8 cellular contexts compared by ENCODE assay signal in the genomic region with DNA sequence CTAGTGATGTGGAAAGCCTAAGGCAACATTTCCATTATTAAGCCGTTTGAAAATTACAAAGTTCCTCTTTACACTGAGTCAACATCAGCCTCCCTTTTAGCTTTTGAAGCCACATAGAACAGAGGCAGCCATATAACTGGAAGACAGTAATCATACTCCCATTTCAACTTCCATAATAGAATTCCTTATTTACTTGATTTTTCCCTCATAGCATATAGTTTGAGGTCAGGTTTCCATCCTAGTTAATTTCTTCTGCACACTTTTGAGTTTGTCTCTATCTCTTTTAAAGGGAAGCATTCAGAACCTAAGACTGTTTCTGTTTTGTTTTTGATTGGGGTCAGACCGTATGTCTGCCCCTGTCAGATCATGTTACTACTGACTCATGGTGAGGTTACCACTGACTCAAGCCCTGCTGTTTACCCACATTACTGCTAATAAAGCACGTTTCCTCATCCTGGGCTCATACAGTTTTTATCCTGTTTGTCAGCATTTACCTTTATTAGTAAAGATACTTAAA.
A peak's percentile ranks its signal among the peaks of the same experiment; 100 is the strongest.
DNase-seq lines count a peak whose midpoint lies in the region; ATAC-seq, FAIRE-seq and TF ChIP-seq lines count a peak whose summit lies in the region.

No MANE protein-coding gene starts in this region.

- dilution Hi-C loops in keratinocyte (cut with MboI; ENCODE audit: extremely low pct_ligation_motif_present, low sequenced_read_pairs): no loop called here

- H2AFZ ChIP-seq in keratinocyte (ENCODE audit: control insufficient read depth, low read length): no peak overlapping the region

- H3K27me3 ChIP-seq in AG04450 (ENCODE audit: control insufficient read depth, insufficient read depth, low read length) (no peaks in the 10 kb centered on the region), HL-60 (ENCODE audit: insufficient read depth, poor library complexity, severe bottlenecking) (no peaks in the 10 kb centered on the region), keratinocyte (ENCODE audit: control insufficient read depth, extremely low read depth, insufficient read depth, low read length) (no peaks in the 10 kb centered on the region)

- H3K9me1 ChIP-seq in keratinocyte (ENCODE audit: control insufficient read depth, extremely low read depth, insufficient read depth, low read length): no peaks in the 10 kb centered on the region

- peak overlapping the region; percentile 59 for H3K9ac ChIP-seq in keratinocyte (ENCODE audit: control insufficient read depth, extremely low read depth, insufficient read depth, low read length)

- H3K4me2 ChIP-seq in keratinocyte (ENCODE audit: control insufficient read depth, extremely low read depth, insufficient read depth, low read depth, low read length): peak overlapping the region; percentile 88

- H3K9me3 ChIP-seq in AG04450 (ENCODE audit: control insufficient read depth, insufficient read depth, low read length) (peaks cover 3% of the 10 kb centered on the region; the same call in 1 of the 2 replicates), keratinocyte (ENCODE audit: control insufficient read depth, low read depth, low read length) (peaks cover 2% of the 10 kb centered on the region)

- no peaks in the 10 kb centered on the region for H4K20me1 ChIP-seq in keratinocyte (ENCODE audit: control insufficient read depth, extremely low read depth, insufficient read depth, low read length)

- no peaks in the 10 kb centered on the region for H3K79me2 ChIP-seq in keratinocyte (ENCODE audit: control insufficient read depth, insufficient read depth, low read length)

- ATAC-seq in GM18861 (IDR thresholded peaks at IDR 0.05; ENCODE audit: unreplicated experiment): peak; percentile 53

- POLR2A ChIA-PET in AG04450 (lab: Yijun Ruan, JAX): interaction anchor here (1.2 kb wide), 1 partner anchor 233 kb away, joined by 3 read pairs; no protein-coding TSS in a partner anchor

- DNase-seq in AG04450 (ENCODE audit: low read depth, low spot score) (peak; percentile 83), HL-60 (ENCODE audit: low read depth in 1 of 2, low spot score in 1 of 2) (peak in 1 of 2 experiments; percentile 29), T1000 (lab: John Stamatoyannopoulos, UW) (peak; percentile 34), keratinocyte (ENCODE audit: low read depth, low spot score) (no peak), NCI-H345 (lab: John Stamatoyannopoulos, UW) (no peak), cerebellar nuclear complex (lab: John Stamatoyannopoulos, UW) (no peak), NCI-H128 (lab: John Stamatoyannopoulos, UW; ENCODE audit: unreplicated experiment) (no peak)

- peaks cover 60% of the 10 kb centered on the region for H3K4me1 ChIP-seq in keratinocyte (ENCODE audit: control insufficient read depth, extremely low read depth, insufficient read depth, low read length)

- CTCF ChIA-PET in AG04450 (lab: Charles Lee): interaction anchor here (0.5 to 3.6 kb wide), 4 partner anchors 11 to 356 kb away, joined by 3 to 15 read pairs (median 3); no protein-coding TSS in a partner anchor

- TF ChIP-seq CTCF in AG04450 (IDR thresholded peaks at IDR 0.05; ENCODE audit: low read depth, low read length): no peak
- TF ChIP-seq CTCF in HL-60 (IDR thresholded peaks at IDR 0.05; ENCODE audit: insufficient read depth, low read length): no peak
- TF ChIP-seq CTCF in keratinocyte (optimal IDR thresholded peaks at IDR 0.05 in 1 of 3, IDR thresholded peaks at IDR 0.05 in 1 of 3, conservative IDR thresholded peaks at IDR 0.05 in 1 of 3; ENCODE audit: extremely low read depth in 1 of 3, insufficient read depth in 2 of 3, low read length in 3 of 3): no peak

- H3K27ac ChIP-seq in AG04450 (ENCODE audit: low read depth, low read length) (no peak overlapping the region), HL-60 (replicated peaks) (peak overlapping the region; percentile 46), keratinocyte (ENCODE audit: control insufficient read depth, insufficient read depth, low read length) (peak overlapping the region; percentile 93)

- no peak overlapping the region for H3K4me3 ChIP-seq in AG04450 (ENCODE audit: low read depth, low read length)
- H3K4me3 ChIP-seq in HL-60 (replicated peaks; ENCODE audit: insufficient read depth, low read length): no peak overlapping the region
- H3K4me3 ChIP-seq in keratinocyte (ENCODE audit: control insufficient read depth in 2 of 3, extremely low read depth in 1 of 3, insufficient read depth in 2 of 3, low read depth in 1 of 3, low read length in 3 of 3): peak overlapping the region in 2 of 3 experiments; percentile 34 to 61

- no peaks in the 10 kb centered on the region for H3K36me3 ChIP-seq in keratinocyte (ENCODE audit: control insufficient read depth in 2 of 2, extremely low read depth in 1 of 2, insufficient read depth in 2 of 2, low read length in 2 of 2)

- peak; percentile 90 for FAIRE-seq in keratinocyte (lab: Jason Lieb, UNC)

Comparison
In these comparisons a context has a peak if more than half of its experiments do, and no peak if none do; other contexts are left out.
1. DNase-seq: peak in AG04450 (single experiment) and T1000 (single experiment); none in keratinocyte (single experiment), NCI-H345 (single experiment), cerebellar nuclear complex (0 of 2) and NCI-H128 (single experiment).
2. H3K4me3 ChIP-seq: peak in keratinocyte (2 of 3); none in AG04450 (single experiment) and HL-60 (single experiment).